14 cellular contexts compared by ENCODE assay signal in genomic region chr9:4886698-4887097, GRCh38.
A peak's percentile ranks its signal among the peaks of the same experiment; 100 is the strongest.
DNase-seq lines count a peak whose midpoint lies in the region; ATAC-seq lines count a peak whose summit lies in the region.
"Had no signal": no experiment of that assay in that cellular context is flagged by ENCODE, and none has a peak within 500 bp of the region (broad histone marks: within the 10 kb centered on the region; RNA-seq: fewer than 3 reads in every experiment).

No MANE protein-coding gene starts in this region.

- ATAC-seq in GM18517 (IDR thresholded peaks at IDR 0.05; ENCODE audit: unreplicated experiment) (peak; percentile 99), GM21576 (IDR thresholded peaks at IDR 0.05; ENCODE audit: unreplicated experiment) (peak; percentile 91), HG03196 (IDR thresholded peaks at IDR 0.05; ENCODE audit: unreplicated experiment) (peak; percentile 94), esophagus mucosa (no peak)
- ATAC-seq: activated naive CD4-positive, alpha-beta T cell treated with anti-CD3 and anti-CD28 coated beads, Interleukin-2, amount 50 U/mL, for 72 hours had no signal

- H3K27me3 ChIP-seq in mesenchymal stem cell (ENCODE audit: control insufficient read depth in 1 of 2, insufficient read depth in 1 of 2, low read length in 2 of 2): no peaks in the 10 kb centered on the region

- H3K4me2 ChIP-seq in mesenchymal stem cell (ENCODE audit: low read length, poor library complexity, severe bottlenecking): peak overlapping the region; percentile 25

- no peak overlapping the region for H3K18ac ChIP-seq in mesenchymal stem cell (ENCODE audit: low read depth in 1 of 2, low read length in 2 of 2)

- 85% methylated on average over 4 of the region's 6 CpGs for WGBS in mesenchymal stem cell

- no peak overlapping the region for H2AK5ac ChIP-seq in mesenchymal stem cell (ENCODE audit: low read length, severe bottlenecking)

- DNase-seq in mesenchymal stem cell (no peak), activated gamma-delta T cell treated with Interleukin-2 at 50 U/mL for 16 hours (no peak), globus pallidus (ENCODE audit: low spot score) (no peak), activated T-cell treated with anti-CD3 and anti-CD28 coated beads for 4 hours (no peak)
- DNase-seq: CD4-positive, alpha-beta memory T cell; GM23248; islet precursor cell; MV-4-11; psoas muscle had no signal

- peaks cover 5% of the 10 kb centered on the region for H3K4me1 ChIP-seq in mesenchymal stem cell (ENCODE audit: control insufficient read depth, insufficient read depth, low read depth, low read length)

- H3K14ac ChIP-seq in mesenchymal stem cell (ENCODE audit: low read length in 2 of 2): no peak overlapping the region

- H3K4me3 ChIP-seq in mesenchymal stem cell (ENCODE audit: insufficient read depth in 1 of 2, low read depth in 1 of 2, low read length in 2 of 2): no peak overlapping the region
- H3K4me3 ChIP-seq: GM23248, psoas muscle had no signal

- no peak overlapping the region for H2BK15ac ChIP-seq in mesenchymal stem cell (ENCODE audit: low read depth, poor library complexity, severe bottlenecking)

- H2AFZ ChIP-seq in mesenchymal stem cell (ENCODE audit: low read depth, low read length): no peak overlapping the region
- H2AFZ ChIP-seq: GM23248 had no signal

- no peak overlapping the region for H4K91ac ChIP-seq in mesenchymal stem cell (ENCODE audit: low read length)

- no peak overlapping the region for H2BK120ac ChIP-seq in mesenchymal stem cell (ENCODE audit: low read depth, low read length)

- H2BK12ac ChIP-seq in mesenchymal stem cell (ENCODE audit: low read length in 2 of 2): no peak overlapping the region

- no peak overlapping the region for H2BK5ac ChIP-seq in mesenchymal stem cell (ENCODE audit: low read depth, low read length, poor library complexity, severe bottlenecking)

- H3K9ac ChIP-seq in mesenchymal stem cell (ENCODE audit: low read length): no peak overlapping the region
- H3K9ac ChIP-seq: GM23248 had no signal

- no peak overlapping the region for H4K8ac ChIP-seq in mesenchymal stem cell (ENCODE audit: low read length)

- no peak overlapping the region for H3K4ac ChIP-seq in mesenchymal stem cell (ENCODE audit: low read depth in 1 of 2, low read length in 2 of 2)

- H3K27ac ChIP-seq in mesenchymal stem cell (ENCODE audit: low read length, poor library complexity, severe bottlenecking): peak overlapping the region; percentile 82
- H3K27ac ChIP-seq: GM23248, psoas muscle had no signal

- H3K9me3 ChIP-seq in mesenchymal stem cell (ENCODE audit: control insufficient read depth, low read length): no peaks in the 10 kb centered on the region
- H3K9me3 ChIP-seq: psoas muscle had no signal

- no peak overlapping the region for H3K23ac ChIP-seq in mesenchymal stem cell (ENCODE audit: low read length in 2 of 2)

- no peaks in the 10 kb centered on the region for H3K79me1 ChIP-seq in mesenchymal stem cell (replicated peaks; ENCODE audit: low read length, poor library complexity, severe bottlenecking)

- H3K36me3 ChIP-seq in mesenchymal stem cell (ENCODE audit: control insufficient read depth in 1 of 2, insufficient read depth in 2 of 2, low read depth in 1 of 2, low read length in 2 of 2): no peaks in the 10 kb centered on the region
